In genomic region chr10:63157845-63158624, GRCh38 we compare ENCODE assay signal across 8 cellular contexts. TPM values are rescaled to one million over a fixed set of nuclear protein-coding genes. Genes with fewer than 3 reads are reported as not detected.
DNase-seq lines count a peak whose midpoint lies in the region; ATAC-seq and TF ChIP-seq lines count a peak whose summit lies in the region.

No MANE protein-coding gene starts in this region.

- peak; percentile 61 for DNase-seq in activated CD4-positive, alpha-beta T cell treated with anti-CD3 and anti-CD28 coated beads for 36 hours
- DNase-seq in activated CD4-positive, alpha-beta T cell treated with anti-CD3 and anti-CD28 coated beads, Interleukin-2, amount 50 U/mL, for 1 hour: no peak
- peak; percentile 87 for DNase-seq in H4 (ENCODE audit: low spot score)
- peak; percentile 82 for DNase-seq in LNCaP clone FGC (ENCODE audit: low read depth)
- DNase-seq in Peyer's patch: peak in 1 of 3 donors; percentile 74
- DNase-seq in amniotic epithelial cell (ENCODE audit: low read depth): peak; percentile 89
- no peak for DNase-seq in left ventricle myocardium superior
- no peak for DNase-seq in sciatic nerve (ENCODE audit: low spot score)

- no peak overlapping the region for H3K27ac Mint-ChIP-seq in activated CD4-positive, alpha-beta T cell treated with anti-CD3 and anti-CD28 coated beads for 36 hours

- intact Hi-C loops in activated CD4-positive, alpha-beta T cell treated with anti-CD3 and anti-CD28 coated beads for 36 hours (cut with DNase I, micrococcal nuclease): loop anchor here (1.0 to 10.0 kb wide), 12 partner anchors 46 to 721 kb away; no protein-coding TSS in a partner anchor
- intact Hi-C loops in left ventricle myocardium superior (cut with micrococcal nuclease): loop anchor here (10.0 kb wide), 2 partner anchors 73 to 153 kb away; no protein-coding TSS in a partner anchor
- intact Hi-C loops in sciatic nerve (cut with DNase I): no loop called here

- peak; percentile 61 for ATAC-seq in activated CD4-positive, alpha-beta T cell treated with anti-CD3 and anti-CD28 coated beads for 36 hours
- ATAC-seq in left ventricle myocardium superior (peak; percentile 75), sciatic nerve (peak; percentile 81)

- H3K4me3 Mint-ChIP-seq in activated CD4-positive, alpha-beta T cell treated with anti-CD3 and anti-CD28 coated beads for 36 hours: no peak overlapping the region

- no peaks in the 10 kb centered on the region for H3K4me1 ChIP-seq in Peyer's patch

- H3K9me3 ChIP-seq in Peyer's patch: no peaks in the 10 kb centered on the region

- peaks cover 20% of the 10 kb centered on the region for H3K36me3 Mint-ChIP-seq in activated CD4-positive, alpha-beta T cell treated with anti-CD3 and anti-CD28 coated beads for 36 hours (ENCODE audit: low read depth)

- no peaks in the 10 kb centered on the region for H3K27me3 ChIP-seq in Peyer's patch

- TF ChIP-seq POLR2A in Peyer's patch (IDR thresholded peaks at IDR 0.05): no peak

- no peak overlapping the region for H3K4me3 ChIP-seq in LNCaP clone FGC (ENCODE audit: low read depth, low read length)
- no peak overlapping the region for H3K4me3 ChIP-seq in Peyer's patch

- H3K27ac ChIP-seq in Peyer's patch: no peak overlapping the region

- TF ChIP-seq CTCF in LNCaP clone FGC (IDR thresholded peaks at IDR 0.05; ENCODE audit: control insufficient read depth, extremely low read depth, insufficient read depth) (peak; percentile 85), Peyer's patch (IDR thresholded peaks at IDR 0.05) (peak; percentile 55 to 85 (median 80))

- peaks cover 0 to 23% (median 0%) of the 10 kb centered on the region in 3 donors for H3K36me3 ChIP-seq in Peyer's patch

- peaks cover 6% of the 10 kb centered on the region for H3K4me1 Mint-ChIP-seq in activated CD4-positive, alpha-beta T cell treated with anti-CD3 and anti-CD28 coated beads for 36 hours

- no peaks in the 10 kb centered on the region for H3K27me3 Mint-ChIP-seq in activated CD4-positive, alpha-beta T cell treated with anti-CD3 and anti-CD28 coated beads for 36 hours

- CTCF ChIA-PET in activated CD4-positive, alpha-beta T cell treated with anti-CD3 and anti-CD28 coated beads for 36 hours (lab: Charles Lee): interaction anchor here (0.6 to 4.7 kb wide), 45 partner anchors 9 to 911 kb away, joined by 3 to 56 read pairs (median 4); partner anchors contain the start of genes ADO and NRBF2

- POLR2A ChIA-PET in activated CD4-positive, alpha-beta T cell treated with anti-CD3 and anti-CD28 coated beads for 36 hours (lab: Charles Lee): interaction anchor here (0.5 to 0.6 kb wide), 3 partner anchors 21 to 561 kb away, joined by 3 to 6 read pairs (median 3); partner anchors contain the start of gene NRBF2

- no peaks in the 10 kb centered on the region for H3K9me3 Mint-ChIP-seq in activated CD4-positive, alpha-beta T cell treated with anti-CD3 and anti-CD28 coated beads for 36 hours (ENCODE audit: low read depth)

RNA-seq across cellular contexts. Expression of gene NRBF2, which starts 24.9 kb away (rescaled TPM):
- 10 to 100 TPM; 23.9 to 24.1 TPM for total RNA-seq in activated CD4-positive, alpha-beta T cell treated with anti-CD3 and anti-CD28 coated beads for 36 hours
- 27.8 and 37.6 TPM in 2 replicates for total RNA-seq in H4 (2014; rRNA removed; shearing (Covaris generic))
- total RNA-seq in Peyer's patch (10 to 100 TPM; 10.7 to 15.8 (median 14.9) TPM), left ventricle myocardium superior (8.5 TPM), sciatic nerve (16.0 TPM)

Comparison
In these comparisons a context has a peak if more than half of its experiments do, and no peak if none do; other contexts are left out.
1. DNase-seq: peak in activated CD4-positive, alpha-beta T cell treated with anti-CD3 and anti-CD28 coated beads for 36 hours (single experiment), H4 (single experiment), LNCaP clone FGC (single experiment) and amniotic epithelial cell (single experiment); none in activated CD4-positive, alpha-beta T cell treated with anti-CD3 and anti-CD28 coated beads, Interleukin-2, amount 50 U/mL, for 1 hour (single experiment), left ventricle myocardium superior (single experiment) and sciatic nerve (single experiment).
2. Peak in every context shown above with its lines, with median percentiles within 50 percentile points of each other: ATAC-seq.